8 cellular contexts compared by ENCODE assay signal in the genomic region with DNA sequence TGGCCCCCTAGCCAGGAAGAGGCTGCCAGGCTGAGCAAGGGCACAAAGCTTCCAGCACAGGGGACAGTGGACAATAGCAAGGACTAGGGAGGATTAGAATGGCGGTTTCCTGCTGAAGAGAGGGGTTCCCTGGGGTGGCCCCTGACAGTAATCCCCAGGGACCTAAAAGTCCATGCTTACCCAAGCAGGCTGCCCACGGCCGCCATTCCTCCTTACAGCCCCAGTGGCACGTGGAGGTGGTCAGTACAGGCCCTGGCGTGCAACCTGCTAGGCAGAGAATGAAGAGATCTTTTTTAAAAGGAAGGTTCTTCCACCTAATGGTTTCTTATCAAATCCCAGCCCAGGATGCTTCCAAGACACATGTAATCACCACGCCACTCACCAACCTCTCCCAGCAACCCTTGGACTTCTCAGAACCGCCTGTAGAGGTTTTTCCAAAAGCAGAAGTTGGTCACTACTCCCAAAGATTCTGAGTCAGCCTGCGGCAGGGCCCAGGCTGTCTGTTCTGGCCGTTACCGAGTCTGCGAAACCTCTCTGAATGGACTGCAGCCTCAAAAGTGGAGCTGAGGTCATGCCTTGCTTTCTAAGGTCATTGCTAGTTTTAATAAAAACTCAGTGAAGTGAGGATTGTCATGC. TPM values are rescaled to one million over a fixed set of nuclear protein-coding genes. Genes with fewer than 3 reads are reported as not detected.
A peak's percentile ranks its signal among the peaks of the same experiment; 100 is the strongest.
DNase-seq lines count a peak whose midpoint lies in the region; ATAC-seq and TF ChIP-seq lines count a peak whose summit lies in the region.

No MANE protein-coding gene starts in this region.

- H3K4me3 ChIP-seq in GM12875 (ENCODE audit: low read depth, low read length) (peak overlapping the region; percentile 76), SJCRH30 (peak overlapping the region; percentile 94), fibroblast of mammary gland (ENCODE audit: control insufficient read depth, low read depth, low read length) (peak overlapping the region; percentile 89), gastrocnemius medialis (peak overlapping the region; percentile 73 to 100 (median 79))

- TF ChIP-seq CTCF in GM12875 (IDR thresholded peaks at IDR 0.05; ENCODE audit: borderline replicate concordance, insufficient read depth, low read depth, low read length) (no peak), fibroblast of mammary gland (conservative IDR thresholded peaks at IDR 0.05; ENCODE audit: control insufficient read depth, insufficient read depth, low read depth, low read length) (no peak), gastrocnemius medialis (IDR thresholded peaks at IDR 0.05 in 4 of 5, conservative IDR thresholded peaks at IDR 0.05 in 1 of 5) (no peak)

- H3K9me3 ChIP-seq in SJCRH30 (replicated peaks) (no peaks in the 10 kb centered on the region; the same call in 1 of the 2 replicates), gastrocnemius medialis (no peaks in the 10 kb centered on the region)

- in situ Hi-C loops in gastrocnemius medialis (cut with MboI; ENCODE audit: low sequenced_read_pairs in 4 of 4), result no loop called here

- TF ChIP-seq POLR2A in gastrocnemius medialis (IDR thresholded peaks at IDR 0.05), result no peak

- ATAC-seq in gastrocnemius medialis, result no peak

- H3K36me3 ChIP-seq in SJCRH30 (0 out of 2 replicates have a peak, but pooled peaks cover 2% of the 10 kb centered on the region), gastrocnemius medialis (peaks cover 0 to 17% of the 10 kb centered on the region in 2 donors)

- H3K27me3 ChIP-seq in SJCRH30 (no peaks in the 10 kb centered on the region), gastrocnemius medialis (no peaks in the 10 kb centered on the region)

- H3K4me1 ChIP-seq in SJCRH30 (peaks cover 5% of the 10 kb centered on the region), gastrocnemius medialis (peaks cover 28% of the 10 kb centered on the region in 2 donors)

- no peak for DNase-seq in SJCRH30
- DNase-seq in fibroblast of mammary gland (ENCODE audit: low read depth), result no peak
- no peak for DNase-seq in gastrocnemius medialis
- no peak for DNase-seq in hypothalamus (lab: John Stamatoyannopoulos, UW)
- DNase-seq in stimulated activated CD4-positive, alpha-beta T cell treated with anti-CD3 and anti-CD28 coated beads, Interleukin-2, amount 100 ng/mL, for 48 hours, result no peak
- no peak for DNase-seq in midbrain (lab: John Stamatoyannopoulos, UW)
- DNase-seq in stimulated activated CD4-positive, alpha-beta T cell treated with anti-CD3 and anti-CD28 coated beads, Interleukin-4, amount 100 ng/mL, for 24 hours, result no peak

- H3K27ac ChIP-seq in SJCRH30 (no peak overlapping the region), gastrocnemius medialis (peak overlapping the region; percentile 86 to 96 (median 92))

- intact Hi-C loops in gastrocnemius medialis (cut with DNase I; ENCODE audit: low total_unique reads), result loop anchor here (1.0 to 10.0 kb wide), 3 partner anchors 24 to 377 kb away; partner anchors contain the start of genes RNF187 and TRIM11

RNA-seq across cellular contexts. Expression of gene MRPL55, which starts 0.9 kb away (rescaled TPM):
- total RNA-seq in SJCRH30 (2014; rRNA removed; shearing (Covaris generic)), result 48.5 and 64.6 TPM in 2 replicates
- 100 to 1,000 TPM in 1 of 4 donors, 10 to 100 TPM in 3; 64.7 to 123 (median 74.2) TPM for total RNA-seq in gastrocnemius medialis

RNA-seq across cellular contexts. Expression of gene C1orf35, which starts 5.0 kb away (rescaled TPM):
- total RNA-seq in SJCRH30 (2014; rRNA removed; shearing (Covaris generic)), result 19.9 and 22.8 TPM in 2 replicates
- 10 to 100 TPM in 1 of 4 donors, 1 to 10 TPM in 3; 5.9 to 11.0 (median 7.8) TPM for total RNA-seq in gastrocnemius medialis

RNA-seq across cellular contexts. Expression of gene ARF1, which starts 25.7 kb away (rescaled TPM):
- 291 and 309 TPM in 2 replicates for total RNA-seq in SJCRH30 (2014; rRNA removed; shearing (Covaris generic))
- 100 to 1,000 TPM; 234 to 422 (median 306) TPM for total RNA-seq in gastrocnemius medialis

RNA-seq across cellular contexts. Expression of gene GUK1, which starts 31.9 kb away (rescaled TPM):
- 114 and 137 TPM in 2 replicates for total RNA-seq in SJCRH30 (2014; rRNA removed; shearing (Covaris generic))
- total RNA-seq in gastrocnemius medialis, result 100 to 1,000 TPM; 161 to 230 (median 183) TPM

RNA-seq across cellular contexts. Expression of gene GJC2, which starts 41.6 kb away (rescaled TPM):
- 0.43 and 0.59 TPM in 2 replicates for total RNA-seq in SJCRH30 (2014; rRNA removed; shearing (Covaris generic))
- total RNA-seq in gastrocnemius medialis, result under 1 TPM in 2 of 4 donors, not detected in 2; 0.26 to 0.64 TPM
